In genomic region chr10:43166879-43167490, GRCh38 we compare ENCODE assay signal across 12 cellular contexts. TPM values are rescaled to one million over a fixed set of nuclear protein-coding genes. Genes with fewer than 3 reads are reported as not detected.
A peak's percentile ranks its signal among the peaks of the same experiment; 100 is the strongest.
DNase-seq lines count a peak whose midpoint lies in the region; ATAC-seq and TF ChIP-seq lines count a peak whose summit lies in the region.
"Had no signal": no experiment of that assay in that cellular context is flagged by ENCODE, and none has a peak within 500 bp of the region (broad histone marks: within the 10 kb centered on the region; RNA-seq: fewer than 3 reads in every experiment).

No MANE protein-coding gene starts in this region.

- H3K4me2 ChIP-seq in OCI-LY7 (ENCODE audit: low read length) (peak overlapping the region; percentile 25; the same call in 1 of the 2 replicates), SK-N-SH (no peak overlapping the region)

- H3K36me3 ChIP-seq in OCI-LY7 (ENCODE audit: insufficient read depth, low read length) (peaks cover 72% of the 10 kb centered on the region), SK-N-SH (replicated peaks in 1 of 2; ENCODE audit: control insufficient read depth in 1 of 2, insufficient read depth in 2 of 2, low read length in 1 of 2) (peaks cover 30 to 38% of the 10 kb centered on the region in 2 experiments)
- H3K36me3 ChIP-seq in CD4-positive, alpha-beta memory T cell (ENCODE audit: insufficient read depth, low read length): peaks cover 32% of the 10 kb centered on the region

- peaks cover 53 to 64% of the 10 kb centered on the region in 2 donors for H3K36me3 Mint-ChIP-seq in CD4-positive, alpha-beta memory T cell

- intact Hi-C loops in OCI-LY7 (cut with micrococcal nuclease; ENCODE audit: unreplicated experiment): no loop called here
- intact Hi-C loops in CD4-positive, alpha-beta memory T cell (cut with micrococcal nuclease): loop anchor here (2.0 kb wide), 1 partner anchor 28 kb away; the partner anchor contains the start of gene CSGALNACT2

- no peaks in the 10 kb centered on the region for H3K9me3 ChIP-seq in OCI-LY7 (ENCODE audit: low read length)
- H3K9me3 ChIP-seq in CD4-positive, alpha-beta memory T cell (ENCODE audit: control insufficient read depth in 1 of 2, low read length in 2 of 2): no peaks in the 10 kb centered on the region
- H3K9me3 ChIP-seq in SK-N-SH: no peaks in the 10 kb centered on the region

- peaks cover 0 to 2% (median 0%) of the 10 kb centered on the region in 8 donors for H3K9me3 Mint-ChIP-seq in CD4-positive, alpha-beta memory T cell
- H3K9me3 Mint-ChIP-seq: activated CD4-positive, alpha-beta T cell treated with anti-CD3 and anti-CD28 coated beads, Interleukin-2, amount 10 ng/mL, durations not matched to agents 7 days and 5 days had no signal

- POLR2A ChIA-PET in OCI-LY7 (lab: Charles Lee) (interaction anchor here (0.6 to 1.0 kb wide), 3 partner anchors 14 to 144 kb away, joined by 3 to 7 read pairs (median 3); no protein-coding TSS in a partner anchor), SK-N-SH (lab: Yijun Ruan, JAX) (no interaction called here)
- POLR2A ChIA-PET in CD4-positive, alpha-beta memory T cell (lab: Charles Lee; ENCODE audit: partially characterized antibody): no interaction called here

- H4K20me1 ChIP-seq in OCI-LY7 (ENCODE audit: insufficient read depth, low read length): no peaks in the 10 kb centered on the region
- H4K20me1 ChIP-seq in SK-N-SH (ENCODE audit: insufficient read depth): no peaks in the 10 kb centered on the region

- TF ChIP-seq RAD21 in SK-N-SH (IDR thresholded peaks at IDR 0.05; ENCODE audit: low read length): no peak

- H3K9ac ChIP-seq in SK-N-SH: no peak overlapping the region

- no peak for TF ChIP-seq EP300 in SK-N-SH (IDR thresholded peaks at IDR 0.05; ENCODE audit: borderline replicate concordance in 1 of 2, low read depth in 1 of 2, low read length in 1 of 2)

- no peaks in the 10 kb centered on the region for H3K27me3 Mint-ChIP-seq in CD4-positive, alpha-beta memory T cell
- H3K27me3 Mint-ChIP-seq: activated CD4-positive, alpha-beta T cell treated with anti-CD3 and anti-CD28 coated beads, Interleukin-2, amount 10 ng/mL, durations not matched to agents 7 days and 5 days had no signal

- CTCF ChIA-PET in OCI-LY7 (lab: Charles Lee; ENCODE audit: unreplicated experiment) (no interaction called here), SK-N-SH (lab: Yijun Ruan, JAX) (no interaction called here)
- CTCF ChIA-PET in CD4-positive, alpha-beta memory T cell (lab: Charles Lee; ENCODE audit: partially characterized antibody): no interaction called here

- no peaks in the 10 kb centered on the region for H3K9me2 ChIP-seq in OCI-LY7 (ENCODE audit: insufficient read depth, low read length)
- no peaks in the 10 kb centered on the region for H3K9me2 ChIP-seq in SK-N-SH

- peaks cover 11% of the 10 kb centered on the region for H3K4me1 ChIP-seq in OCI-LY7 (ENCODE audit: insufficient read depth, low read length, poor library complexity, severe bottlenecking)
- H3K4me1 ChIP-seq in CD4-positive, alpha-beta memory T cell (ENCODE audit: insufficient read depth, low read length): no peaks in the 10 kb centered on the region
- peaks cover 0 to 11% of the 10 kb centered on the region in 2 experiments; a peak in 2 of 4 replicates for H3K4me1 ChIP-seq in SK-N-SH (ENCODE audit: control insufficient read depth in 1 of 2, insufficient read depth in 2 of 2, low read depth in 1 of 2, low read length in 1 of 2)

- peak overlapping the region in 2 of 7 donors; percentile 25 to 46 for H3K27ac Mint-ChIP-seq in CD4-positive, alpha-beta memory T cell
- H3K27ac Mint-ChIP-seq: activated CD4-positive, alpha-beta T cell treated with anti-CD3 and anti-CD28 coated beads, Interleukin-2, amount 10 ng/mL, durations not matched to agents 7 days and 5 days had no signal

- peak; percentile 28 for DNase-seq in DMS53 treated with DMSO at 0.1 percent for 48 hours (lab: John Stamatoyannopoulos, UW; ENCODE audit: unreplicated experiment)
- peak; percentile 27 for DNase-seq in OCI-LY7 (ENCODE audit: low spot score)
- DNase-seq in NCI-H1694 treated with DMSO at 0.1 percent for 48 hours (lab: John Stamatoyannopoulos, UW): no peak
- DNase-seq in CD4-positive, alpha-beta memory T cell: no peak
- DNase-seq in SK-N-SH: no peak
- DNase-seq in glomerular visceral epithelial cell (ENCODE audit: extremely low spot score): no peak
- DNase-seq: activated CD4-positive, alpha-beta T cell treated with anti-CD3 and anti-CD28 coated beads, Interleukin-2, amount 10 ng/mL, durations not matched to agents 7 days and 5 days; erythroblast; kidney; posterior cingulate gyrus had no signal

- H3K27me3 ChIP-seq in CD4-positive, alpha-beta memory T cell (ENCODE audit: insufficient read depth, low read length): no peaks in the 10 kb centered on the region
- H3K27me3 ChIP-seq in SK-N-SH (ENCODE audit: insufficient read depth): no peaks in the 10 kb centered on the region

- peaks cover 5% of the 10 kb centered on the region for H3F3A ChIP-seq in SK-N-SH (replicated peaks; ENCODE audit: insufficient read depth)

- no TSS peak for BruUV-seq in OCI-LY7 (replicated peaks; lab: Mats Ljungman, UMichigan)

- H2AFZ ChIP-seq in OCI-LY7 (ENCODE audit: low read length) (no peak overlapping the region), SK-N-SH (ENCODE audit: low read depth) (no peak overlapping the region)

- no peak overlapping the region for H3K4me3 Mint-ChIP-seq in CD4-positive, alpha-beta memory T cell
- H3K4me3 Mint-ChIP-seq: activated CD4-positive, alpha-beta T cell treated with anti-CD3 and anti-CD28 coated beads, Interleukin-2, amount 10 ng/mL, durations not matched to agents 7 days and 5 days had no signal

- H3K4me3 ChIP-seq in OCI-LY7 (ENCODE audit: low read depth, low read length, poor library complexity, severe bottlenecking) (no peak overlapping the region), SK-N-SH (ENCODE audit: low read depth in 2 of 2, low read length in 1 of 2) (no peak overlapping the region)
- H3K4me3 ChIP-seq in CD4-positive, alpha-beta memory T cell (ENCODE audit: low read length in 2 of 2): no peak overlapping the region

- TF ChIP-seq CTCF in OCI-LY7 (conservative IDR thresholded peaks at IDR 0.05; ENCODE audit: low read length) (no peak), SK-N-SH (IDR thresholded peaks at IDR 0.05) (no peak)

- peaks cover 12 to 41% (median 27%) of the 10 kb centered on the region in 4 donors for H3K4me1 Mint-ChIP-seq in CD4-positive, alpha-beta memory T cell

- no peaks in the 10 kb centered on the region for H3K79me2 ChIP-seq in OCI-LY7 (ENCODE audit: insufficient read depth, low read depth, low read length)
- 0 out of 2 replicates have a peak, but pooled peaks cover 4% of the 10 kb centered on the region for H3K79me2 ChIP-seq in SK-N-SH (ENCODE audit: insufficient read depth)

- ATAC-seq in GM18909 (IDR thresholded peaks at IDR 0.05; ENCODE audit: poor library complexity, unreplicated experiment): peak; percentile 87
- peak; percentile 62 for ATAC-seq in HG02943 (IDR thresholded peaks at IDR 0.05; ENCODE audit: low read depth, unreplicated experiment)

- H3K27ac ChIP-seq in OCI-LY7 (ENCODE audit: low read depth, low read length, poor library complexity, severe bottlenecking) (no peak overlapping the region), SK-N-SH (ENCODE audit: low read depth in 2 of 2, low read length in 1 of 2) (no peak overlapping the region)
- no peak overlapping the region for H3K27ac ChIP-seq in CD4-positive, alpha-beta memory T cell (ENCODE audit: low read depth, low read length)

TF ChIP-seq in SK-N-SH, 30 proteins besides CTCF, POLR2A, EP300 and RAD21 (continues in another document):
- TF ChIP-seq IRF3 (IDR thresholded peaks at IDR 0.05; ENCODE audit: low read depth, low read length) (no peak), MXI1 (IDR thresholded peaks at IDR 0.05; ENCODE audit: low read depth, low read length) (no peak), USF1 (IDR thresholded peaks at IDR 0.05; ENCODE audit: borderline replicate concordance, low read depth) (no peak), NFIC (IDR thresholded peaks at IDR 0.05; ENCODE audit: borderline replicate concordance) (no peak), USF2 (IDR thresholded peaks at IDR 0.05; ENCODE audit: borderline replicate concordance, low read depth, low read length) (no peak)

RNA-seq across cellular contexts. Expression of gene CSGALNACT2, which starts 28.7 kb away (rescaled TPM):
- total RNA-seq in OCI-LY7 (2014; rRNA removed; shearing (Covaris generic)): 13.2 and 16.7 TPM in 2 replicates
- 33.6 and 38.8 TPM in 2 replicates for total RNA-seq in OCI-LY7 (2022)
- total RNA-seq in CD4-positive, alpha-beta memory T cell: 10 to 100 TPM; 45.3 to 48.2 TPM
- 10 to 100 TPM; 21.1 to 23.5 TPM for polyA plus RNA-seq in CD4-positive, alpha-beta memory T cell
- 11.5 and 16.0 TPM in 2 replicates for polyA plus RNA-seq in SK-N-SH (2012; rRNA removed)
- 16.1 and 21.2 TPM in 2 replicates for polyA plus RNA-seq in SK-N-SH (2012; cell fraction: cytosol; rRNA removed)
- 10.9 and 19.7 TPM in 2 replicates for polyA plus RNA-seq in SK-N-SH (2012; cell fraction: nucleus; rRNA removed)

Comparison
In these comparisons a context has a peak if more than half of its experiments do, and no peak if none do; other contexts are left out.
1. DNase-seq: peak in DMS53 treated with DMSO at 0.1 percent for 48 hours (single experiment) and OCI-LY7 (single experiment); none in NCI-H1694 treated with DMSO at 0.1 percent for 48 hours (single experiment), CD4-positive, alpha-beta memory T cell (0 of 5), SK-N-SH (single experiment) and glomerular visceral epithelial cell (single experiment).